In the genomic region with DNA sequence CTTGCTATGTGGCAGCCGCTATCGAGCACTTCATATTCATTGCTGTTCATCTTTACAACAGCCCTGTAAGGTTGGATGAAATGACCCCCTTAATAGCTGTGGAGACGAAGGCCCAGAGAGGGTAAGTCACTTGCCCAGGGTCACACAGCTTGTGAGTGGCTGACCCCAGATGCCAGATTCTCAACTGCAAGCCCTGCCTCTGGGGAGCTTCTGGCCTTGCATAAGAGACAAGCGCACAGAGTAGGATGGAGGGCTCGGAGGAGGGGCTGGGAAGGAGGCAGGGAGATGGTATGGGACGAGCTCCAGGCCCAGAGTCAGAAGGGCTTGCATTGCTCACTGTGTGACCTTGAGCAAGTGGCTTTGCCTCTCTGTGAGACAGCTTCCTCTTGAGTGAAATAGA, we compare ENCODE assay signal across 31 cellular contexts.
"Had no signal": no experiment of that assay in that cellular context is flagged by ENCODE, and none has a peak within 500 bp of the region (broad histone marks: within the 10 kb centered on the region; RNA-seq: fewer than 3 reads in every experiment).

No MANE protein-coding gene starts in this region.

- DNase-seq: activated CD4-positive, alpha-beta memory T cell treated with anti-CD3 and anti-CD28 coated beads, Interleukin-2, amount 10 ng/mL, durations not matched to agents 7 days and 5 days; activated CD4-positive, alpha-beta T cell treated with anti-CD3 and anti-CD28 coated beads for 1 hour; activated CD4-positive, alpha-beta T cell treated with anti-CD3 and anti-CD28 coated beads for 4 hours; activated CD4-positive, alpha-beta T cell treated with anti-CD3 and anti-CD28 coated beads, Interleukin-2, amount 10 ng/mL, durations not matched to agents 7 days and 5 days; activated CD4-positive, alpha-beta T cell treated with anti-CD3 and anti-CD28 coated beads, Interleukin-2, amount 50 U/mL, for 4 hours; activated CD8-positive, alpha-beta memory T cell treated with anti-CD3 and anti-CD28 coated beads, Interleukin-2, amount 50 U/mL, for 48 hours; activated gamma-delta T cell; activated naive CD4-positive, alpha-beta T cell; activated naive CD4-positive, alpha-beta T cell treated with anti-CD3 and anti-CD28 coated beads, Interleukin-2, amount 10 ng/mL, durations not matched to agents 7 days and 5 days; activated naive CD8-positive, alpha-beta T cell treated with anti-CD3 and anti-CD28 coated beads, Interleukin-2, amount 10 ng/mL, durations not matched to agents 7 days and 5 days; activated T-cell treated with anti-CD3 and anti-CD28 coated beads for 4 hours; activated T-cell treated with anti-CD3 and anti-CD28 coated beads, Interleukin-2, amount 50 U/mL, for 24 hours; activated T-cell treated with anti-CD3 and anti-CD28 coated beads, Interleukin-2, amount 50 U/mL, for 72 hours; central memory CD4-positive, alpha-beta T cell; cerebellar nuclear complex; colonic mucosa; dorsolateral prefrontal cortex; effector memory CD4-positive, alpha-beta T cell; endodermal cell; foreskin fibroblast; head of caudate nucleus; T-helper 17 cell had no signal

- H3K27me3 ChIP-seq: ascending aorta, breast epithelium, cardiac muscle cell, colonic mucosa, dorsolateral prefrontal cortex had no signal

- ATAC-seq: activated naive CD4-positive, alpha-beta T cell treated with anti-CD3 and anti-CD28 coated beads, Interleukin-2, amount 50 U/mL, for 72 hours; activated T-cell treated with anti-CD3 and anti-CD28 coated beads, Interleukin-2, amount 50 U/mL, for 72 hours; esophagus mucosa; T-helper 17 cell; WTC11 had no signal

- H3K4me1 ChIP-seq: ascending aorta, breast epithelium had no signal

- H3K9me3 ChIP-seq: ascending aorta, breast epithelium, colonic mucosa had no signal

- H3K36me3 ChIP-seq: ascending aorta, breast epithelium, cardiac muscle cell, colonic mucosa had no signal

- H3K4me3 ChIP-seq: ascending aorta, breast epithelium, cardiac muscle cell, colonic mucosa, dorsolateral prefrontal cortex had no signal

- FAIRE-seq: frontal cortex, TTC549 had no signal

- H3K27ac ChIP-seq: ascending aorta, breast epithelium, cardiac muscle cell, colonic mucosa, dorsolateral prefrontal cortex, VCaP had no signal
